8 cellular contexts compared by ENCODE assay signal in the genomic region with DNA sequence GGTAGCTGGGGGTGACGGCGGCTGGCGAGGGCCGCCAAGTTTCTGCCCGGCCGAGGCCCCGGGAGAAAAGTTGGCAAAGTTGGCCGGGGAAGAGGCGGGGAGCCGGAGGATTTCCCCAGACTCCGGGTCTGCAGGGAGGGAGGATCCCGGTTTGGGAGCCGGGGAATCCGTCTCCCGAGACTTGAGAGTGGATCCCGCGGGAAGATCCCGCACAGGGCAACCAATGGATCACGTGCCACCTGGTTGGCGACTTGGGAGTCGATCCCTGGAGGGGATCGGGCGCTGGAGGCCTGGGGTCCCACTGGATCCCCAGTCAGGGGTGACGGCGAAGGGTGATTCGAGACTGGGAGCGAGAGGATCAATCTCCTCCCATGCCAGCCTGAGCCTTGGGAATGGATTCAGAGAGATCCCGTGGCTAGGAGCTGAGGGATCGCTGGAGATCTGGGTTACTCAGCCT. TPM values are rescaled to one million over a fixed set of nuclear protein-coding genes. Genes with fewer than 3 reads are reported as not detected.
DNase-seq lines count a peak whose midpoint lies in the region; ATAC-seq and TF ChIP-seq lines count a peak whose summit lies in the region.

No MANE protein-coding gene starts in this region.

- peak; percentile 61 for DNase-seq in SK-MEL-5 (ENCODE audit: low read depth, low spot score)
- peak; percentile 90 for DNase-seq in endodermal cell
- no peak for DNase-seq in mesothelial cell of epicardium (ENCODE audit: low spot score in 2 of 2, unreplicated experiment in 2 of 2)
- peak in 1 of 2 donors; percentile 73 for DNase-seq in upper lobe of left lung
- DNase-seq in OCI-LY7 (ENCODE audit: low spot score): no peak
- no peak for DNase-seq in superior temporal gyrus (ENCODE audit: extremely low spot score)

- H3K27ac Mint-ChIP-seq in endodermal cell (peak overlapping the region; percentile 99), mesothelial cell of epicardium (peak overlapping the region; percentile 87)

- peak; percentile 18 for ATAC-seq in GM21619 (IDR thresholded peaks at IDR 0.05; ENCODE audit: unreplicated experiment)
- ATAC-seq in upper lobe of left lung (ENCODE audit: low FRiP score in 2 of 2): peak; percentile 32 to 46

- in situ Hi-C loops in SK-MEL-5 (cut with HindIII; ENCODE audit: low pct_unique_long_range_greater_than_20kb, low sequenced_read_pairs): no loop called here

- H3K27ac ChIP-seq in ACC112 (ENCODE audit: low read depth, low read length): peak overlapping the region; percentile 81
- peak overlapping the region; percentile 21 for H3K27ac ChIP-seq in endodermal cell (ENCODE audit: low read depth, low read length)
- H3K27ac ChIP-seq in upper lobe of left lung: peak overlapping the region; percentile 83 to 91 (median 86)
- H3K27ac ChIP-seq in OCI-LY7 (ENCODE audit: low read depth, low read length, poor library complexity, severe bottlenecking): no peak overlapping the region

- H2AFZ ChIP-seq in ACC112 (ENCODE audit: low read length, unreplicated experiment) (peak overlapping the region; percentile 39), OCI-LY7 (ENCODE audit: low read length) (no peak overlapping the region)

- peak in 1 of 4 donors; percentile 47 for TF ChIP-seq POLR2A in upper lobe of left lung (IDR thresholded peaks at IDR 0.05)

- peaks cover 33% of the 10 kb centered on the region for H3K4me1 Mint-ChIP-seq in endodermal cell
- peaks cover 21% of the 10 kb centered on the region for H3K4me1 Mint-ChIP-seq in mesothelial cell of epicardium

- no peaks in the 10 kb centered on the region for H3K27me3 ChIP-seq in ACC112 (ENCODE audit: insufficient read depth, low read length)
- no peaks in the 10 kb centered on the region for H3K27me3 ChIP-seq in endodermal cell (ENCODE audit: control insufficient read depth, insufficient read depth, low read length, poor library complexity, severe bottlenecking)
- H3K27me3 ChIP-seq in upper lobe of left lung: peaks cover 0 to 5% (median 0%) of the 10 kb centered on the region in 4 donors

- H3K4me3 Mint-ChIP-seq in endodermal cell (peak overlapping the region; percentile 99), mesothelial cell of epicardium (peak overlapping the region; percentile 88)

- H3K36me3 ChIP-seq in ACC112 (ENCODE audit: insufficient read depth, low read length) (no peaks in the 10 kb centered on the region), endodermal cell (ENCODE audit: control insufficient read depth, insufficient read depth, low read length) (no peaks in the 10 kb centered on the region), upper lobe of left lung (no peaks in the 10 kb centered on the region), OCI-LY7 (ENCODE audit: insufficient read depth, low read length) (no peaks in the 10 kb centered on the region)

- H3K9me3 ChIP-seq in endodermal cell (ENCODE audit: control insufficient read depth, low read length) (no peaks in the 10 kb centered on the region), upper lobe of left lung (no peaks in the 10 kb centered on the region), OCI-LY7 (ENCODE audit: low read length) (no peaks in the 10 kb centered on the region)

- peaks cover 15% of the 10 kb centered on the region for H3K36me3 Mint-ChIP-seq in endodermal cell (ENCODE audit: low read depth)
- H3K36me3 Mint-ChIP-seq in mesothelial cell of epicardium: no peaks in the 10 kb centered on the region

- no peaks in the 10 kb centered on the region for H3K9me2 ChIP-seq in OCI-LY7 (ENCODE audit: insufficient read depth, low read length)

- no peaks in the 10 kb centered on the region for H4K20me1 ChIP-seq in OCI-LY7 (ENCODE audit: insufficient read depth, low read length)

- H3K27me3 Mint-ChIP-seq in endodermal cell (ENCODE audit: insufficient read depth) (no peaks in the 10 kb centered on the region), mesothelial cell of epicardium (ENCODE audit: low read depth) (peaks cover 3% of the 10 kb centered on the region)

- no TSS peak for BruUV-seq in OCI-LY7 (replicated peaks; lab: Mats Ljungman, UMichigan)

- peaks cover 25% of the 10 kb centered on the region for H3K79me2 ChIP-seq in ACC112 (ENCODE audit: control insufficient read depth, insufficient read depth, low read length, unreplicated experiment)
- no peaks in the 10 kb centered on the region for H3K79me2 ChIP-seq in OCI-LY7 (ENCODE audit: insufficient read depth, low read depth, low read length)

- no peak overlapping the region for H3K4me2 ChIP-seq in OCI-LY7 (ENCODE audit: low read length)

- TF ChIP-seq EP300 in upper lobe of left lung (IDR thresholded peaks at IDR 0.05): no peak

- 0 to 1% methylated on average over 20 to 29 of the region's 29 CpGs for WGBS in endodermal cell (ENCODE audit: insufficient coverage in 1 of 2, insufficient read length in 1 of 2), 2 experiments
- WGBS in upper lobe of left lung, 2 donors: 0 to 1% methylated on average over 2 to 20 of the region's 29 CpGs

- H3K4me3 ChIP-seq in ACC112 (ENCODE audit: low read depth, low read length): peak overlapping the region; percentile 98
- peak overlapping the region; percentile 82 for H3K4me3 ChIP-seq in endodermal cell (ENCODE audit: low read length)
- H3K4me3 ChIP-seq in upper lobe of left lung: peak overlapping the region; percentile 27 to 88 (median 64)
- H3K4me3 ChIP-seq in OCI-LY7 (ENCODE audit: low read depth, low read length, poor library complexity, severe bottlenecking): no peak overlapping the region

- intact Hi-C loops in OCI-LY7 (cut with micrococcal nuclease; ENCODE audit: unreplicated experiment): no loop called here

- POLR2A ChIA-PET in OCI-LY7 (lab: Charles Lee): no interaction called here

- peaks cover 10% of the 10 kb centered on the region for H3K4me1 ChIP-seq in ACC112 (ENCODE audit: control insufficient read depth, insufficient read depth, low read length, unreplicated experiment)
- H3K4me1 ChIP-seq in endodermal cell (ENCODE audit: control insufficient read depth, insufficient read depth, low read length): peaks cover 2% of the 10 kb centered on the region
- peaks cover 7 to 45% (median 16%) of the 10 kb centered on the region in 4 donors for H3K4me1 ChIP-seq in upper lobe of left lung
- H3K4me1 ChIP-seq in OCI-LY7 (ENCODE audit: insufficient read depth, low read length, poor library complexity, severe bottlenecking): no peaks in the 10 kb centered on the region

- CTCF ChIA-PET in OCI-LY7 (lab: Charles Lee; ENCODE audit: unreplicated experiment): no interaction called here

- TF ChIP-seq CTCF in endodermal cell (conservative IDR thresholded peaks at IDR 0.05) (no peak), mesothelial cell of epicardium (IDR thresholded peaks at IDR 0.05; ENCODE audit: unreplicated experiment) (no peak), upper lobe of left lung (IDR thresholded peaks at IDR 0.05) (no peak), OCI-LY7 (conservative IDR thresholded peaks at IDR 0.05; ENCODE audit: low read length) (no peak)

- peak overlapping the region; percentile 87 for H3K9ac ChIP-seq in endodermal cell (ENCODE audit: extremely low read depth, low read length, poor library complexity, severe bottlenecking)

- no peaks in the 10 kb centered on the region for H3K9me3 Mint-ChIP-seq in endodermal cell
- no peaks in the 10 kb centered on the region for H3K9me3 Mint-ChIP-seq in mesothelial cell of epicardium

RNA-seq across cellular contexts. Expression of a gene that starts 0.3 kb away (rescaled TPM):
- 3.0 and 3.5 TPM in 2 replicates for total RNA-seq in SK-MEL-5 (2014; rRNA removed; shearing (Covaris generic))
- polyA plus RNA-seq in SK-MEL-5 (2015; cell fraction: cytosol; rRNA removed): 5.8 and 7.4 TPM in 2 replicates
- polyA plus RNA-seq in SK-MEL-5 (2015; cell fraction: nucleus; rRNA removed): 3.3 and 5.5 TPM in 2 replicates
- total RNA-seq in endodermal cell (10 to 100 TPM; 38.8 to 43.7 TPM), mesothelial cell of epicardium (21.8 to 22.4 TPM (median 22.0 TPM) in 3 replicates), upper lobe of left lung (10 to 100 TPM; 30.9 to 57.7 (median 42.1) TPM), OCI-LY7 (2022) (not detected in 2 replicates)
- polyA plus RNA-seq in endodermal cell (2013, experiment 1 of 2): 8.8 TPM
- 9.4 TPM for polyA plus RNA-seq in endodermal cell (2013, experiment 2 of 2)
- not detected in 2 replicates for total RNA-seq in OCI-LY7 (2014; rRNA removed; shearing (Covaris generic))

RNA-seq across cellular contexts. Expression of a gene that starts 6.4 kb away (rescaled TPM):
- 0.18 TPM in 1 of 2 replicates, not detected in the other for total RNA-seq in SK-MEL-5 (2014; rRNA removed; shearing (Covaris generic))
- polyA plus RNA-seq in SK-MEL-5 (2015; cell fraction: cytosol; rRNA removed): not detected in 2 replicates
- polyA plus RNA-seq in SK-MEL-5 (2015; cell fraction: nucleus; rRNA removed): not detected in 2 replicates
- total RNA-seq in endodermal cell (not detected), mesothelial cell of epicardium (not detected in 3 replicates), upper lobe of left lung (not detected), OCI-LY7 (2022) (not detected in 2 replicates)
- not detected for polyA plus RNA-seq in endodermal cell (2013, experiment 1 of 2)
- not detected for polyA plus RNA-seq in endodermal cell (2013, experiment 2 of 2)
- total RNA-seq in OCI-LY7 (2014; rRNA removed; shearing (Covaris generic)): not detected in 2 replicates

Comparison
In these comparisons a context has a peak if more than half of its experiments do, and no peak if none do; other contexts are left out.
1. DNase-seq: peak in SK-MEL-5 (single experiment) and endodermal cell (single experiment); none in mesothelial cell of epicardium (0 of 2), OCI-LY7 (single experiment) and superior temporal gyrus (single experiment).